8 cellular contexts compared by ENCODE assay signal in the genomic region with DNA sequence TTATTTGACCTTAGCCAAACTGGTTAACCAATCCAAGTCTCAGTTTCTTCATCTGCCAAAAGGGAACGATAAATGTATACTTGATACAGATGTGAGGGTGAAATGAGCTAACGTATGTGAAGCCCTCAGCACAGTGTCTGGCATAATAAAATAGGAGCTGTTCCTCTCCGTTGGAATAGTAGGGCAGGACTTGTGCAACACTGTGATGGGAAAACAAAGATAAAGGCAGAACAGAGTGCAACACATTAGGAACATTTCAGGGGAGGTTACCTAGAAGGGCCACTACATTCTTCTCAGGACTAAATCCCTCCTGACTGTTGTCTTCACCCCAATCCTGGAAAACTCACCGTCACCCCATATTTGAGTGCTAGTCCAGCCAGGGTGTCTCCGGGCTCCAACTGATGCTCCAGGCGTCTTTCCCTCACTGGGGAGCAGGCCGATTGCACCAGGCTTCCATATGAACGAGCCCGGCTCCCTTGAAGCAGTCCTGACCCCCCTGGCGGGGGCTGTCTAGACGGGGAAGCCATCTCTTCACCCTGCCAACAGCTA. TPM values are rescaled to one million over a fixed set of nuclear protein-coding genes. Genes with fewer than 3 reads are reported as not detected.
DNase-seq lines count a peak whose midpoint lies in the region; ATAC-seq, FAIRE-seq and TF ChIP-seq lines count a peak whose summit lies in the region.

No MANE protein-coding gene starts in this region.

- H3K4me1 ChIP-seq in cardiac muscle cell (ENCODE audit: low read depth), result peaks cover 14% of the 10 kb centered on the region

- H3K36me3 Mint-ChIP-seq in activated CD4-positive, alpha-beta memory T cell treated with anti-CD3 and anti-CD28 coated beads for 36 hours, result peaks cover 36% of the 10 kb centered on the region

- DNase-seq in GM12865 (ENCODE audit: low read depth) (no peak), cardiac muscle cell (ENCODE audit: low read depth in 1 of 2, low spot score in 1 of 2) (peak in 1 of 2 donors; percentile 62), sciatic nerve (ENCODE audit: low spot score) (no peak), frontal cortex (ENCODE audit: low spot score in 2 of 2) (no peak), NCI-H1048 (lab: John Stamatoyannopoulos, UW) (no peak)
- DNase-seq in activated CD4-positive, alpha-beta memory T cell treated with anti-CD3 and anti-CD28 coated beads for 36 hours, result no peak
- DNase-seq in stimulated activated CD4-positive, alpha-beta T cell treated with anti-CD3 and anti-CD28 coated beads, Interleukin-2, amount 100 ng/mL, for 24 hours, result no peak

- POLR2A ChIA-PET in activated CD4-positive, alpha-beta memory T cell treated with anti-CD3 and anti-CD28 coated beads for 36 hours (lab: Charles Lee), result interaction anchor here (3.4 kb wide), 1 partner anchor 8 kb away, joined by 18 read pairs; a partner anchor contains a TSS

- H3K9me3 ChIP-seq in cardiac muscle cell (ENCODE audit: low read depth), result no peaks in the 10 kb centered on the region

- intact Hi-C loops in activated CD4-positive, alpha-beta memory T cell treated with anti-CD3 and anti-CD28 coated beads for 36 hours (cut with micrococcal nuclease), result loop anchor here (1.0 to 2.0 kb wide), 4 partner anchors 8 to 94 kb away; a partner anchor contains a TSS
- intact Hi-C loops in sciatic nerve (cut with DNase I), result no loop called here

- TF ChIP-seq CTCF in GM12865 (IDR thresholded peaks at IDR 0.05; ENCODE audit: insufficient read depth, low read depth, low read length, missing control alignments) (no peak), cardiac muscle cell (IDR thresholded peaks at IDR 0.05; ENCODE audit: low read depth, low read length) (no peak)

- H3K27ac ChIP-seq in cardiac muscle cell, result peak overlapping the region; percentile 89

- H3K4me1 Mint-ChIP-seq in activated CD4-positive, alpha-beta memory T cell treated with anti-CD3 and anti-CD28 coated beads for 36 hours (ENCODE audit: low read depth), result peaks cover 57% of the 10 kb centered on the region

- CTCF ChIA-PET in activated CD4-positive, alpha-beta memory T cell treated with anti-CD3 and anti-CD28 coated beads for 36 hours (lab: Charles Lee), result interaction anchor here (0.8 to 1.4 kb wide), 3 partner anchors 8 to 62 kb away, joined by 4 read pairs; a partner anchor contains a TSS

- H3K4me3 ChIP-seq in GM12865 (ENCODE audit: low read depth, low read length) (peak overlapping the region; percentile 71), cardiac muscle cell (peak overlapping the region; percentile 75)

- peaks cover 2% of the 10 kb centered on the region for H3K27me3 Mint-ChIP-seq in activated CD4-positive, alpha-beta memory T cell treated with anti-CD3 and anti-CD28 coated beads for 36 hours

- peaks cover 27% of the 10 kb centered on the region for H3K36me3 ChIP-seq in cardiac muscle cell

- peak overlapping the region; percentile 92 for H3K4me3 Mint-ChIP-seq in activated CD4-positive, alpha-beta memory T cell treated with anti-CD3 and anti-CD28 coated beads for 36 hours

- H3K9me3 Mint-ChIP-seq in activated CD4-positive, alpha-beta memory T cell treated with anti-CD3 and anti-CD28 coated beads for 36 hours, result no peaks in the 10 kb centered on the region

- no peak for FAIRE-seq in frontal cortex (lab: Jason Lieb, UNC)

- H3K27me3 ChIP-seq in cardiac muscle cell, result no peaks in the 10 kb centered on the region

- peak overlapping the region; percentile 10 for H3K27ac Mint-ChIP-seq in activated CD4-positive, alpha-beta memory T cell treated with anti-CD3 and anti-CD28 coated beads for 36 hours

- ATAC-seq in sciatic nerve (peak; percentile 27), HG02840 (IDR thresholded peaks at IDR 0.05; ENCODE audit: low FRiP score, unreplicated experiment) (no peak)

RNA-seq across cellular contexts. Expression of a gene that starts 0.9 kb away (rescaled TPM):
- total RNA-seq in activated CD4-positive, alpha-beta memory T cell treated with anti-CD3 and anti-CD28 coated beads for 36 hours, result 1 to 10 TPM; 1.8 to 2.6 TPM
- 19.7 and 26.7 TPM in 2 replicates for total RNA-seq in cardiac muscle cell
- polyA plus RNA-seq in cardiac muscle cell, result 4.9 and 8.0 TPM in 2 replicates
- total RNA-seq in sciatic nerve, result 10.6 TPM
- total RNA-seq in frontal cortex, result 24.1 TPM

RNA-seq across cellular contexts. Expression of a gene that starts 1.1 kb away (rescaled TPM):
- total RNA-seq in activated CD4-positive, alpha-beta memory T cell treated with anti-CD3 and anti-CD28 coated beads for 36 hours, result 10 to 100 TPM; 67.5 to 67.8 TPM
- total RNA-seq in cardiac muscle cell, result 30.8 and 50.9 TPM in 2 replicates
- 66.5 and 80.7 TPM in 2 replicates for polyA plus RNA-seq in cardiac muscle cell
- total RNA-seq in sciatic nerve, result 25.9 TPM
- total RNA-seq in frontal cortex, result 27.3 TPM

RNA-seq across cellular contexts. Expression of a gene that starts 8.4 kb away (rescaled TPM):
- total RNA-seq in activated CD4-positive, alpha-beta memory T cell treated with anti-CD3 and anti-CD28 coated beads for 36 hours, result 10 to 100 TPM; 24.2 to 26.7 TPM
- 0.45 TPM in 1 of 2 replicates, not detected in the other for total RNA-seq in cardiac muscle cell
- polyA plus RNA-seq in cardiac muscle cell, result 0.20 and 0.39 TPM in 2 replicates
- 3.9 TPM for total RNA-seq in sciatic nerve
- 0.82 TPM for total RNA-seq in frontal cortex

RNA-seq across cellular contexts. Expression of a gene that starts 11.0 kb away (rescaled TPM):
- total RNA-seq in activated CD4-positive, alpha-beta memory T cell treated with anti-CD3 and anti-CD28 coated beads for 36 hours, result 1 to 10 TPM; 1.7 to 2.7 TPM
- total RNA-seq in cardiac muscle cell, result 0.48 TPM in 1 of 2 replicates, not detected in the other
- 0.44 TPM in 1 of 2 replicates, not detected in the other for polyA plus RNA-seq in cardiac muscle cell
- 0.76 TPM for total RNA-seq in sciatic nerve
- not detected for total RNA-seq in frontal cortex

RNA-seq across cellular contexts. Expression of a gene that starts 18.4 kb away (rescaled TPM):
- 1 to 10 TPM; 1.9 to 2.5 TPM for total RNA-seq in activated CD4-positive, alpha-beta memory T cell treated with anti-CD3 and anti-CD28 coated beads for 36 hours
- total RNA-seq in cardiac muscle cell (22.0 and 28.1 TPM in 2 replicates), sciatic nerve (33.5 TPM), frontal cortex (16.7 TPM)
- polyA plus RNA-seq in cardiac muscle cell, result 23.3 and 29.9 TPM in 2 replicates
